Comparison of ENCODE assay signal across 15 cellular contexts in genomic region chr9:115997923-115998322, GRCh38.
A peak's percentile ranks its signal among the peaks of the same experiment; 100 is the strongest.
DNase-seq lines count a peak whose midpoint lies in the region; ATAC-seq and TF ChIP-seq lines count a peak whose summit lies in the region.
"Had no signal": no experiment of that assay in that cellular context is flagged by ENCODE, and none has a peak within 500 bp of the region (broad histone marks: within the 10 kb centered on the region; RNA-seq: fewer than 3 reads in every experiment).

No MANE protein-coding gene starts in this region.

- H3K4me3 ChIP-seq in AG04450 (ENCODE audit: low read depth, low read length): no peak overlapping the region
- no peak overlapping the region for H3K4me3 ChIP-seq in brain microvascular endothelial cell (ENCODE audit: low read depth, low read length)
- H3K4me3 ChIP-seq in mesenchymal stem cell (ENCODE audit: insufficient read depth in 1 of 2, low read depth in 1 of 2, low read length in 2 of 2): no peak overlapping the region

- no peak overlapping the region for H2BK5ac ChIP-seq in mesenchymal stem cell (ENCODE audit: low read depth, low read length, poor library complexity, severe bottlenecking)

- H3K36me3 ChIP-seq in brain microvascular endothelial cell (replicated peaks) (no peaks in the 10 kb centered on the region), mesenchymal stem cell (ENCODE audit: control insufficient read depth in 1 of 2, insufficient read depth in 2 of 2, low read depth in 1 of 2, low read length in 2 of 2) (no peaks in the 10 kb centered on the region)

- H2BK15ac ChIP-seq in mesenchymal stem cell (ENCODE audit: low read depth, poor library complexity, severe bottlenecking): no peak overlapping the region

- no peak for ATAC-seq in GM18907 (IDR thresholded peaks at IDR 0.05; ENCODE audit: unreplicated experiment)
- ATAC-seq: activated CD4-positive, alpha-beta T cell treated with anti-CD3 and anti-CD28 coated beads for 36 hours; activated naive CD4-positive, alpha-beta T cell treated with anti-CD3 and anti-CD28 coated beads, Interleukin-2, amount 50 U/mL, for 72 hours; sciatic nerve had no signal

- no peak overlapping the region for H3K14ac ChIP-seq in mesenchymal stem cell (ENCODE audit: low read length in 2 of 2)

- no peak overlapping the region for H2AFZ ChIP-seq in mesenchymal stem cell (ENCODE audit: low read depth, low read length)

- POLR2A ChIA-PET in AG04450 (lab: Yijun Ruan, JAX): interaction anchor here (1.2 to 2.2 kb wide), 3 partner anchors 45 to 155 kb away, joined by 4 to 11 read pairs (median 9); partner anchors contain the start of gene PAPPA

- TF ChIP-seq CTCF in AG04450 (IDR thresholded peaks at IDR 0.05; ENCODE audit: low read depth, low read length) (no peak), brain microvascular endothelial cell (IDR thresholded peaks at IDR 0.05; ENCODE audit: low read depth, low read length, missing control alignments) (no peak), GM20000 (IDR thresholded peaks at IDR 0.05; ENCODE audit: extremely low read depth, missing control alignments) (no peak)

- H2BK12ac ChIP-seq in mesenchymal stem cell (ENCODE audit: low read length in 2 of 2): peak overlapping the region; percentile 69 to 76

- no peak for TF ChIP-seq POLR2A in erythroblast (IDR thresholded peaks at IDR 0.05; ENCODE audit: low read length)

- H3K23ac ChIP-seq in mesenchymal stem cell (ENCODE audit: low read length in 2 of 2): no peak overlapping the region

- H3K27ac ChIP-seq in AG04450 (ENCODE audit: low read depth, low read length) (peak overlapping the region; percentile 63), brain microvascular endothelial cell (peak overlapping the region; percentile 82), mesenchymal stem cell (ENCODE audit: low read length, poor library complexity, severe bottlenecking) (peak overlapping the region; percentile 71)

- in situ Hi-C loops in brain microvascular endothelial cell (cut with HindIII; ENCODE audit: low pct_ligation_motif_present, low sequenced_read_pairs): loop anchor here (25.0 kb wide), 1 partner anchor 111 kb away; no protein-coding TSS in a partner anchor

- H4K8ac ChIP-seq in mesenchymal stem cell (ENCODE audit: low read length): no peak overlapping the region

- no peak overlapping the region for H2BK120ac ChIP-seq in mesenchymal stem cell (ENCODE audit: low read depth, low read length)

- no peaks in the 10 kb centered on the region for H3K79me1 ChIP-seq in mesenchymal stem cell (replicated peaks; ENCODE audit: low read length, poor library complexity, severe bottlenecking)

- peak; percentile 48 for DNase-seq in AG04450 (ENCODE audit: low read depth, low spot score)
- DNase-seq in HT1080 (ENCODE audit: low read depth): peak; percentile 42
- DNase-seq in brain microvascular endothelial cell: peak; percentile 81
- peak; percentile 70 for DNase-seq in mesenchymal stem cell
- no peak for DNase-seq in erythroblast (lab: John Stamatoyannopoulos, UW)
- no peak for DNase-seq in T-helper 9 cell
- DNase-seq in GM20000 (ENCODE audit: low spot score): no peak
- DNase-seq: activated CD4-positive, alpha-beta T cell treated with anti-CD3 and anti-CD28 coated beads for 36 hours; NCI-H1930; NCI-H69; stimulated activated CD4-positive, alpha-beta T cell treated with anti-CD3 and anti-CD28 coated beads, Interleukin-4, amount 100 ng/mL, for 4 hours; T-helper 1 cell had no signal

- peak overlapping the region; percentile 34 for H4K91ac ChIP-seq in mesenchymal stem cell (ENCODE audit: low read length)

- peaks cover under 1% of the 10 kb centered on the region; the same call in 1 of the 2 replicates for H3K9me3 ChIP-seq in AG04450 (ENCODE audit: control insufficient read depth, insufficient read depth, low read length)
- H3K9me3 ChIP-seq in mesenchymal stem cell (ENCODE audit: control insufficient read depth, low read length): no peaks in the 10 kb centered on the region

- peak overlapping the region; percentile 60 for H3K9ac ChIP-seq in mesenchymal stem cell (ENCODE audit: low read length)

- 63% methylated on average over 1 of the region's 1 CpG for WGBS in mesenchymal stem cell

- no peaks in the 10 kb centered on the region for H3K4me1 ChIP-seq in mesenchymal stem cell (ENCODE audit: control insufficient read depth, insufficient read depth, low read depth, low read length)

- peak overlapping the region in 1 of 2 experiments; percentile 85 for H3K4ac ChIP-seq in mesenchymal stem cell (ENCODE audit: low read depth in 1 of 2, low read length in 2 of 2)

- no peak overlapping the region for H3K18ac ChIP-seq in mesenchymal stem cell (ENCODE audit: low read depth in 1 of 2, low read length in 2 of 2)

- no peak overlapping the region for H2AK5ac ChIP-seq in mesenchymal stem cell (ENCODE audit: low read length, severe bottlenecking)

- H3K27me3 ChIP-seq in AG04450 (ENCODE audit: control insufficient read depth, insufficient read depth, low read length) (no peaks in the 10 kb centered on the region), brain microvascular endothelial cell (replicated peaks) (no peaks in the 10 kb centered on the region), mesenchymal stem cell (ENCODE audit: control insufficient read depth in 1 of 2, insufficient read depth in 1 of 2, low read length in 2 of 2) (no peaks in the 10 kb centered on the region)

- H3K4me2 ChIP-seq in mesenchymal stem cell (ENCODE audit: low read length, poor library complexity, severe bottlenecking): no peak overlapping the region

- CTCF ChIA-PET in AG04450 (lab: Charles Lee): no interaction called here

Comparison
In these comparisons a context has a peak if more than half of its experiments do, and no peak if none do; other contexts are left out.
1. DNase-seq: peak in AG04450 (single experiment), HT1080 (single experiment), brain microvascular endothelial cell (single experiment) and mesenchymal stem cell (single experiment); none in erythroblast (0 of 2), T-helper 9 cell (single experiment) and GM20000 (single experiment).
2. Peak in every context shown above with its lines, with median percentiles within 50 percentile points of each other: H3K27ac ChIP-seq.